In the genomic region with DNA sequence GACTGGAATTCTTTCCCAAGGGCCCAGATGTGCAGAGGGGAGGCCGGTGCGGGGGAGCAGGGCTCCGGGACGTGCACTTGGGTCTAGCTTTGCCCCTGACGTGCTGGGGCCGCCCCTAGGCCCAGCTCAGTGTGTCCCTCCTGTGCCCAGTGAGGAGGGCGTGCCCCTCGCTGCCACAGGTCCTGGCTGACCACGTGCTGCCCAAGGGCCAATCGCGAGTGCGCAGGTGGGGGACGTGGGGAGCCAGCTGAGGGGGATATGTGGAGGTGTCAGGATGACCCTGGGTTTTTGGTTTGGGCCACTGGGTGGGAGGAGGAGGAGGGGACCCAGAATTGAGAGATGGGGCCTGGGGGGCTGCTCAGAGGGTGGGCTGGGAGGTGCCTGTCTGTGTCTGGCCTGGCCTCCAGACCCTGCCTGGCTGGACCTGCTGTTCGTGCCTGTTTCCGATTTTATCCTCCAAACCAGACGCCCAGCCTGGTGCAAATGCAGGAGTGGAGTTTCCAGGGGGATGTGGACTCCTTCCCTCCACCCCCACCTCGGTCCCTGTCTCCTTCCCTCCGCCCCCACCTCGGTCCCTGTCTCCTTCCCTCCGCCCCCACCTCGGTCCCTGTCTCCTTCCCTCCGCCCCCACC, we compare ENCODE assay signal across 8 cellular contexts. TPM values are rescaled to one million over a fixed set of nuclear protein-coding genes. Genes with fewer than 3 reads are reported as not detected.
DNase-seq lines count a peak whose midpoint lies in the region; ATAC-seq and TF ChIP-seq lines count a peak whose summit lies in the region.

No MANE protein-coding gene starts in this region.

- POLR2A ChIA-PET in SK-N-SH (lab: Yijun Ruan, JAX), result interaction anchor here (1.5 kb wide), 1 partner anchor 14 kb away, joined by 3 read pairs; no protein-coding TSS in a partner anchor
- POLR2A ChIA-PET in naive thymus-derived CD8-positive, alpha-beta T cell (lab: Charles Lee), result interaction anchor here (1.7 kb wide), 1 partner anchor 63 kb away, joined by 3 read pairs; no protein-coding TSS in a partner anchor

- H3K79me2 ChIP-seq in SK-N-SH (ENCODE audit: insufficient read depth), result no peaks in the 10 kb centered on the region

- peak overlapping the region in 1 of 2 experiments; percentile 25; a peak in 1 of 4 replicates for H3K4me3 ChIP-seq in SK-N-SH (ENCODE audit: low read depth in 2 of 2, low read length in 1 of 2)
- H3K4me3 ChIP-seq in epithelial cell of proximal tubule (ENCODE audit: low read depth, low read length), result peak overlapping the region; percentile 44

- H2AFZ ChIP-seq in SK-N-SH (ENCODE audit: low read depth), result no peak overlapping the region

- H3K4me3 Mint-ChIP-seq in naive thymus-derived CD8-positive, alpha-beta T cell, result no peak overlapping the region

- H3K9me3 Mint-ChIP-seq in naive thymus-derived CD8-positive, alpha-beta T cell, result no peaks in the 10 kb centered on the region

- DNase-seq in DMS114 treated with DMSO at 0.1 percent for 48 hours (lab: John Stamatoyannopoulos, UW; ENCODE audit: unreplicated experiment) (peak; percentile 57), SK-N-SH (peak; percentile 94), epithelial cell of proximal tubule (ENCODE audit: low read depth) (no peak), NK-92 (lab: John Stamatoyannopoulos, UW; ENCODE audit: unreplicated experiment) (no peak), midbrain (lab: John Stamatoyannopoulos, UW) (no peak)
- DNase-seq in naive thymus-derived CD8-positive, alpha-beta T cell, result peak in 2 of 10 donors; percentile 14 to 60

- H3K36me3 Mint-ChIP-seq in naive thymus-derived CD8-positive, alpha-beta T cell, result peaks cover 0 to 2% (median 1%) of the 10 kb centered on the region in 3 donors

- H3K4me1 Mint-ChIP-seq in naive thymus-derived CD8-positive, alpha-beta T cell, result peaks cover 0 to 4% (median 1%) of the 10 kb centered on the region in 4 donors

- H4K20me1 ChIP-seq in SK-N-SH (ENCODE audit: insufficient read depth), result no peaks in the 10 kb centered on the region

- H3K4me1 ChIP-seq in SK-N-SH (ENCODE audit: control insufficient read depth in 1 of 2, insufficient read depth in 2 of 2, low read depth in 1 of 2, low read length in 1 of 2), result peaks cover 4 to 18% of the 10 kb centered on the region in 2 experiments; a peak in 2 of 4 replicates

- TF ChIP-seq EP300 in SK-N-SH (IDR thresholded peaks at IDR 0.05; ENCODE audit: borderline replicate concordance in 1 of 2, low read depth in 1 of 2, low read length in 1 of 2), result peak in 1 of 2 experiments; percentile 56; a peak in 2 of 4 replicates

- TF ChIP-seq RAD21 in SK-N-SH (IDR thresholded peaks at IDR 0.05; ENCODE audit: low read length), result no peak

- H3K36me3 ChIP-seq in SK-N-SH (replicated peaks in 1 of 2; ENCODE audit: control insufficient read depth in 1 of 2, insufficient read depth in 2 of 2, low read length in 1 of 2), result no peaks in the 10 kb centered on the region

- WGBS in SK-N-SH (ENCODE audit: low lambda C conversion rate), result 22% methylated on average over 9 of the region's 22 CpGs

- H3K27ac ChIP-seq in SK-N-SH (ENCODE audit: low read depth in 2 of 2, low read length in 1 of 2), result peak overlapping the region in 1 of 2 experiments; percentile 52; a peak in 2 of 4 replicates

- peak overlapping the region; percentile 68 for H3K4me2 ChIP-seq in SK-N-SH

- ATAC-seq in HG03066 (IDR thresholded peaks at IDR 0.05; ENCODE audit: low read depth, unreplicated experiment), result peak; percentile 20
- peak; percentile 38 to 46 for ATAC-seq in naive thymus-derived CD8-positive, alpha-beta T cell
- ATAC-seq in GM18858 (IDR thresholded peaks at IDR 0.05; ENCODE audit: unreplicated experiment), result no peak

- no peak overlapping the region for H3K9ac ChIP-seq in SK-N-SH

- H3K27me3 ChIP-seq in SK-N-SH (ENCODE audit: insufficient read depth), result peaks cover 4% of the 10 kb centered on the region

- no peaks in the 10 kb centered on the region for H3F3A ChIP-seq in SK-N-SH (replicated peaks; ENCODE audit: insufficient read depth)

- no peak overlapping the region for H3K27ac Mint-ChIP-seq in naive thymus-derived CD8-positive, alpha-beta T cell

- H3K9me3 ChIP-seq in SK-N-SH, result no peaks in the 10 kb centered on the region

- CTCF ChIA-PET in SK-N-SH (lab: Yijun Ruan, JAX), result interaction anchor here (1.0 to 1.5 kb wide), 5 partner anchors 16 to 97 kb away, joined by 3 to 5 read pairs (median 4); no protein-coding TSS in a partner anchor

- TF ChIP-seq CTCF in SK-N-SH (IDR thresholded peaks at IDR 0.05) (no peak), epithelial cell of proximal tubule (conservative IDR thresholded peaks at IDR 0.05; ENCODE audit: low read depth, low read length) (no peak)

- peaks cover 0 to under 1% (median 0%) of the 10 kb centered on the region in 5 donors for H3K27me3 Mint-ChIP-seq in naive thymus-derived CD8-positive, alpha-beta T cell

- no peaks in the 10 kb centered on the region for H3K9me2 ChIP-seq in SK-N-SH

TF ChIP-seq in SK-N-SH, 30 proteins besides CTCF, POLR2A, EP300 and RAD21 (continues in another document):
- TF ChIP-seq CHD2 (IDR thresholded peaks at IDR 0.05; ENCODE audit: low read length, partially characterized antibody) (no peak), SMC3 (IDR thresholded peaks at IDR 0.05; ENCODE audit: low read depth, low read length) (no peak), TAF1 (IDR thresholded peaks at IDR 0.05; ENCODE audit: borderline replicate concordance, low read depth, low read length) (no peak), EZH2phosphoT487 (IDR thresholded peaks at IDR 0.05; ENCODE audit: borderline replicate concordance, low read depth) (no peak), MEF2A (IDR thresholded peaks at IDR 0.05; ENCODE audit: borderline replicate concordance, low read depth) (no peak), RCOR1 (IDR thresholded peaks at IDR 0.05; ENCODE audit: low read length) (peak; percentile 48; the same call in 1 of the 2 replicates), JUND (IDR thresholded peaks at IDR 0.05) (no peak), FOXJ3 (CRISPR knock-in tag; IDR thresholded peaks at IDR 0.05) (no peak), RXRA (IDR thresholded peaks at IDR 0.05; ENCODE audit: borderline replicate concordance, low read depth) (no peak), POLR2AphosphoS5 (IDR thresholded peaks at IDR 0.05; ENCODE audit: low read depth, low read length) (no peak), GATA2 (CRISPR knock-in tag; IDR thresholded peaks at IDR 0.05) (no peak), TCF12 (IDR thresholded peaks at IDR 0.05) (no peak)
- TF ChIP-seq, protein P1, sequence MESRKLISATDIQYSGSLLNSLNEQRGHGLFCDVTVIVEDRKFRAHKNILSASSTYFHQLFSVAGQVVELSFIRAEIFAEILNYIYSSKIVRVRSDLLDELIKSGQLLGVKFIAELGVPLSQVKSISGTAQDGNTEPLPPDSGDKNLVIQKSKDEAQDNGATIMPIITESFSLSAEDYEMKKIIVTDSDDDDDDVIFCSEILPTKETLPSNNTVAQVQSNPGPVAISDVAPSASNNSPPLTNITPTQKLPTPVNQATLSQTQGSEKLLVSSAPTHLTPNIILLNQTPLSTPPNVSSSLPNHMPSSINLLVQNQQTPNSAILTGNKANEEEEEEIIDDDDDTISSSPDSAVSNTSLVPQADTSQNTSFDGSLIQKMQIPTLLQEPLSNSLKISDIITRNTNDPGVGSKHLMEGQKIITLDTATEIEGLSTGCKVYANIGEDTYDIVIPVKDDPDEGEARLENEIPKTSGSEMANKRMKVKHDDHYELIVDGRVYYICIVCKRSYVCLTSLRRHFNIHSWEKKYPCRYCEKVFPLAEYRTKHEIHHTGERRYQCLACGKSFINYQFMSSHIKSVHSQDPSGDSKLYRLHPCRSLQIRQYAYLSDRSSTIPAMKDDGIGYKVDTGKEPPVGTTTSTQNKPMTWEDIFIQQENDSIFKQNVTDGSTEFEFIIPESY (IDR thresholded peaks at IDR 0.05; ENCODE audit: borderline replicate concordance, low read depth), result no peak
- TF ChIP-seq, protein P2, sequence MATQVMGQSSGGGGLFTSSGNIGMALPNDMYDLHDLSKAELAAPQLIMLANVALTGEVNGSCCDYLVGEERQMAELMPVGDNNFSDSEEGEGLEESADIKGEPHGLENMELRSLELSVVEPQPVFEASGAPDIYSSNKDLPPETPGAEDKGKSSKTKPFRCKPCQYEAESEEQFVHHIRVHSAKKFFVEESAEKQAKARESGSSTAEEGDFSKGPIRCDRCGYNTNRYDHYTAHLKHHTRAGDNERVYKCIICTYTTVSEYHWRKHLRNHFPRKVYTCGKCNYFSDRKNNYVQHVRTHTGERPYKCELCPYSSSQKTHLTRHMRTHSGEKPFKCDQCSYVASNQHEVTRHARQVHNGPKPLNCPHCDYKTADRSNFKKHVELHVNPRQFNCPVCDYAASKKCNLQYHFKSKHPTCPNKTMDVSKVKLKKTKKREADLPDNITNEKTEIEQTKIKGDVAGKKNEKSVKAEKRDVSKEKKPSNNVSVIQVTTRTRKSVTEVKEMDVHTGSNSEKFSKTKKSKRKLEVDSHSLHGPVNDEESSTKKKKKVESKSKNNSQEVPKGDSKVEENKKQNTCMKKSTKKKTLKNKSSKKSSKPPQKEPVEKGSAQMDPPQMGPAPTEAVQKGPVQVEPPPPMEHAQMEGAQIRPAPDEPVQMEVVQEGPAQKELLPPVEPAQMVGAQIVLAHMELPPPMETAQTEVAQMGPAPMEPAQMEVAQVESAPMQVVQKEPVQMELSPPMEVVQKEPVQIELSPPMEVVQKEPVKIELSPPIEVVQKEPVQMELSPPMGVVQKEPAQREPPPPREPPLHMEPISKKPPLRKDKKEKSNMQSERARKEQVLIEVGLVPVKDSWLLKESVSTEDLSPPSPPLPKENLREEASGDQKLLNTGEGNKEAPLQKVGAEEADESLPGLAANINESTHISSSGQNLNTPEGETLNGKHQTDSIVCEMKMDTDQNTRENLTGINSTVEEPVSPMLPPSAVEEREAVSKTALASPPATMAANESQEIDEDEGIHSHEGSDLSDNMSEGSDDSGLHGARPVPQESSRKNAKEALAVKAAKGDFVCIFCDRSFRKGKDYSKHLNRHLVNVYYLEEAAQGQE (IDR thresholded peaks at IDR 0.05; ENCODE audit: low read depth, low read length), result no peak

RNA-seq across cellular contexts. Expression of a gene that starts 6.1 kb away (rescaled TPM):
- polyA plus RNA-seq in SK-N-SH (2012; rRNA removed), result not detected in 2 replicates
- polyA plus RNA-seq in SK-N-SH (2012; cell fraction: cytosol; rRNA removed), result not detected in 2 replicates
- polyA plus RNA-seq in SK-N-SH (2012; cell fraction: nucleus; rRNA removed), result 0.04 TPM in 1 of 2 replicates, not detected in the other
- total RNA-seq in epithelial cell of proximal tubule, result 0.36 and 1.6 TPM in 2 replicates
- not detected for total RNA-seq in naive thymus-derived CD8-positive, alpha-beta T cell
- not detected for polyA plus RNA-seq in naive thymus-derived CD8-positive, alpha-beta T cell

RNA-seq across cellular contexts. Expression of a gene that starts 35.7 kb away (rescaled TPM):
- 10.1 and 10.2 TPM in 2 replicates for polyA plus RNA-seq in SK-N-SH (2012; rRNA removed)
- polyA plus RNA-seq in SK-N-SH (2012; cell fraction: cytosol; rRNA removed), result 3.0 and 4.9 TPM in 2 replicates
- 57.7 and 66.0 TPM in 2 replicates for polyA plus RNA-seq in SK-N-SH (2012; cell fraction: nucleus; rRNA removed)
- 20.2 and 24.9 TPM in 2 replicates for total RNA-seq in epithelial cell of proximal tubule
- total RNA-seq in naive thymus-derived CD8-positive, alpha-beta T cell, result 10 to 100 TPM; 24.9 to 26.5 TPM
- polyA plus RNA-seq in naive thymus-derived CD8-positive, alpha-beta T cell, result 10 to 100 TPM in 1 of 3 donors, 1 to 10 TPM in 2; 3.2 to 10.7 (median 6.2) TPM

Comparison
In these comparisons a context has a peak if more than half of its experiments do, and no peak if none do; other contexts are left out.
1. DNase-seq: peak in DMS114 treated with DMSO at 0.1 percent for 48 hours (single experiment) and SK-N-SH (single experiment); none in epithelial cell of proximal tubule (single experiment), NK-92 (single experiment) and midbrain (single experiment).